Comparison of ENCODE assay signal across 35 cellular contexts in the genomic region with DNA sequence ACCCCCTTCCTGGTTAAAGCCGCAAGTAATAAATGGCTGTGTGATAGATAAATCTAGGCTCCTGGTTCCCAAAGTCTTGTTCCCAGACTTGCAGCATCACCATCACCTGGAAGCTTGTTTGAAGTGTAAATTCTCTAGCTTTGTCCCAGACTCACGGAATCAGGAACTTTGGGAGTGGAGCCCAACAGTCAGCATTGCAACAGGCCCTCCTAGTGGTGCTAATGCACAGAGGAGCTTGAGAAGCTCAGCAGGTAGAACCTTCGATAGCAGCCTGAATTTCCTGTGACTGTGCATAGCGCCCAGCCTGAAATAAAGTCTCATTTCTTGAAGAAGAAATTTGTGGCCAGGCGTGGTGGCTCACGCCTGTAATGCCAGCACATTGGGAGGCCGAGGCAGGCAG. TPM values are rescaled to one million over a fixed set of nuclear protein-coding genes. Genes with fewer than 3 reads are reported as not detected.
"Had no signal": no experiment of that assay in that cellular context is flagged by ENCODE, and none has a peak within 500 bp of the region (broad histone marks: within the 10 kb centered on the region; RNA-seq: fewer than 3 reads in every experiment).

No MANE protein-coding gene starts in this region.

- H3K36me3 ChIP-seq: ascending aorta, brain microvascular endothelial cell, heart left ventricle, pancreas, prostate gland, sigmoid colon, stomach, thyroid gland, upper lobe of left lung, vagina had no signal

- H3K27ac ChIP-seq: ascending aorta, brain microvascular endothelial cell, coronary artery, dorsolateral prefrontal cortex, heart left ventricle, pancreas, prostate gland, sigmoid colon, stomach, thyroid gland, upper lobe of left lung, vagina, VCaP had no signal

- H3K4me3 Mint-ChIP-seq: activated CD4-positive, alpha-beta memory T cell treated with anti-CD3 and anti-CD28 coated beads, Interleukin-2, amount 10 ng/mL, durations not matched to agents 7 days and 5 days; activated CD4-positive, alpha-beta T cell treated with anti-CD3 and anti-CD28 coated beads, Interleukin-2, amount 10 ng/mL, durations not matched to agents 7 days and 5 days; activated naive CD4-positive, alpha-beta T cell treated with anti-CD3 and anti-CD28 coated beads, Interleukin-2, amount 10 ng/mL, durations not matched to agents 7 days and 5 days; activated naive CD8-positive, alpha-beta T cell treated with anti-CD3 and anti-CD28 coated beads, Interleukin-2, amount 10 ng/mL, durations not matched to agents 7 days and 5 days; activated T-cell treated with anti-CD3 and anti-CD28 coated beads, Interleukin-2, amount 50 U/mL, for 24 hours; mesothelial cell of epicardium; naive B cell; nephron progenitor cell; stimulated activated effector memory CD8-positive, alpha-beta T cell treated with anti-CD3 and anti-CD28 coated beads, Interleukin-12 subunit alpha, Interleukin-12 subunit beta, amount 100 ng/mL, for 72 hours; T-helper 1 cell treated with Interleukin-12 subunit alpha and Interleukin-12 subunit beta and Interleukin-4 antibody, amounts not matched to agents 30 μg/mL and 1 μg/mL, for 36 hours had no signal

- DNase-seq: activated CD4-positive, alpha-beta memory T cell treated with anti-CD3 and anti-CD28 coated beads, Interleukin-2, amount 10 ng/mL, durations not matched to agents 7 days and 5 days; activated CD4-positive, alpha-beta T cell treated with anti-CD3 and anti-CD28 coated beads, Interleukin-2, amount 10 ng/mL, durations not matched to agents 7 days and 5 days; activated CD4-positive, CD25-positive, alpha-beta regulatory T cell treated with anti-CD3 and anti-CD28 coated beads, Interleukin-2, amount 50 U/mL, for 72 hours; activated CD8-positive, alpha-beta memory T cell treated with anti-CD3 and anti-CD28 coated beads, Interleukin-2, amount 50 U/mL, for 48 hours; activated gamma-delta T cell; activated naive CD4-positive, alpha-beta T cell treated with anti-CD3 and anti-CD28 coated beads, Interleukin-2, amount 10 ng/mL, durations not matched to agents 7 days and 5 days; activated naive CD8-positive, alpha-beta T cell treated with anti-CD3 and anti-CD28 coated beads, Interleukin-2, amount 10 ng/mL, durations not matched to agents 7 days and 5 days; activated T-cell treated with anti-CD3 and anti-CD28 coated beads, Interleukin-2, amount 50 U/mL, for 24 hours; brain microvascular endothelial cell; dorsolateral prefrontal cortex; effector memory CD4-positive, alpha-beta T cell; erythroblast; heart left ventricle; hypothalamus; left cardiac atrium; mammary epithelial cell; naive B cell; nephron progenitor cell; pancreas; retina; sigmoid colon; small intestine; stimulated activated CD4-positive, alpha-beta T cell treated with anti-CD3 and anti-CD28 coated beads, Interleukin-4, amount 100 ng/mL, for 24 hours; stomach; T-helper 9 cell; thyroid gland; upper lobe of left lung had no signal

- H3K4me3 ChIP-seq: ascending aorta, coronary artery, dorsolateral prefrontal cortex, heart left ventricle, pancreas, prostate gland, sigmoid colon, stomach, thyroid gland, upper lobe of left lung, vagina had no signal

- H3K9me3 Mint-ChIP-seq: activated CD4-positive, alpha-beta memory T cell treated with anti-CD3 and anti-CD28 coated beads, Interleukin-2, amount 10 ng/mL, durations not matched to agents 7 days and 5 days; activated CD4-positive, alpha-beta T cell treated with anti-CD3 and anti-CD28 coated beads, Interleukin-2, amount 10 ng/mL, durations not matched to agents 7 days and 5 days; activated naive CD4-positive, alpha-beta T cell treated with anti-CD3 and anti-CD28 coated beads, Interleukin-2, amount 10 ng/mL, durations not matched to agents 7 days and 5 days; activated naive CD8-positive, alpha-beta T cell treated with anti-CD3 and anti-CD28 coated beads, Interleukin-2, amount 10 ng/mL, durations not matched to agents 7 days and 5 days; activated T-cell treated with anti-CD3 and anti-CD28 coated beads, Interleukin-2, amount 50 U/mL, for 24 hours; mesothelial cell of epicardium; naive B cell; nephron progenitor cell; stimulated activated effector memory CD8-positive, alpha-beta T cell treated with anti-CD3 and anti-CD28 coated beads, Interleukin-12 subunit alpha, Interleukin-12 subunit beta, amount 100 ng/mL, for 72 hours; T-helper 1 cell treated with Interleukin-12 subunit alpha and Interleukin-12 subunit beta and Interleukin-4 antibody, amounts not matched to agents 30 μg/mL and 1 μg/mL, for 36 hours had no signal

- H3K36me3 Mint-ChIP-seq: activated naive CD4-positive, alpha-beta T cell treated with anti-CD3 and anti-CD28 coated beads, Interleukin-2, amount 10 ng/mL, durations not matched to agents 7 days and 5 days; activated naive CD8-positive, alpha-beta T cell treated with anti-CD3 and anti-CD28 coated beads, Interleukin-2, amount 10 ng/mL, durations not matched to agents 7 days and 5 days; mesothelial cell of epicardium; naive B cell; stimulated activated effector memory CD8-positive, alpha-beta T cell treated with anti-CD3 and anti-CD28 coated beads, Interleukin-12 subunit alpha, Interleukin-12 subunit beta, amount 100 ng/mL, for 72 hours had no signal

- H3K4me1 ChIP-seq: heart left ventricle, pancreas, prostate gland, sigmoid colon, stomach, thyroid gland, upper lobe of left lung had no signal

- H3K4me1 Mint-ChIP-seq: activated naive CD4-positive, alpha-beta T cell treated with anti-CD3 and anti-CD28 coated beads, Interleukin-2, amount 10 ng/mL, durations not matched to agents 7 days and 5 days; mesothelial cell of epicardium; naive B cell; nephron progenitor cell; stimulated activated effector memory CD8-positive, alpha-beta T cell treated with anti-CD3 and anti-CD28 coated beads, Interleukin-12 subunit alpha, Interleukin-12 subunit beta, amount 100 ng/mL, for 72 hours had no signal

- ATAC-seq: heart left ventricle; left cardiac atrium; pancreas; stimulated activated effector memory CD8-positive, alpha-beta T cell treated with anti-CD3 and anti-CD28 coated beads, Interleukin-12 subunit alpha, Interleukin-12 subunit beta, amount 100 ng/mL, for 72 hours had no signal

- H3K27me3 Mint-ChIP-seq: activated T-cell treated with anti-CD3 and anti-CD28 coated beads, Interleukin-2, amount 50 U/mL, for 24 hours had no signal

- H3K9me3 ChIP-seq: ascending aorta, heart left ventricle, pancreas, prostate gland, sigmoid colon, stomach, thyroid gland, upper lobe of left lung, vagina had no signal

- H3K27ac Mint-ChIP-seq: activated CD4-positive, alpha-beta memory T cell treated with anti-CD3 and anti-CD28 coated beads, Interleukin-2, amount 10 ng/mL, durations not matched to agents 7 days and 5 days; activated CD4-positive, alpha-beta T cell treated with anti-CD3 and anti-CD28 coated beads, Interleukin-2, amount 10 ng/mL, durations not matched to agents 7 days and 5 days; activated naive CD4-positive, alpha-beta T cell treated with anti-CD3 and anti-CD28 coated beads, Interleukin-2, amount 10 ng/mL, durations not matched to agents 7 days and 5 days; activated naive CD8-positive, alpha-beta T cell treated with anti-CD3 and anti-CD28 coated beads, Interleukin-2, amount 10 ng/mL, durations not matched to agents 7 days and 5 days; activated T-cell treated with anti-CD3 and anti-CD28 coated beads, Interleukin-2, amount 50 U/mL, for 24 hours; mesothelial cell of epicardium; naive B cell; nephron progenitor cell; stimulated activated effector memory CD8-positive, alpha-beta T cell treated with anti-CD3 and anti-CD28 coated beads, Interleukin-12 subunit alpha, Interleukin-12 subunit beta, amount 100 ng/mL, for 72 hours; T-helper 1 cell treated with Interleukin-12 subunit alpha and Interleukin-12 subunit beta and Interleukin-4 antibody, amounts not matched to agents 30 μg/mL and 1 μg/mL, for 36 hours had no signal

- H3K27me3 ChIP-seq: ascending aorta, brain microvascular endothelial cell, dorsolateral prefrontal cortex, pancreas, sigmoid colon, stomach, thyroid gland, upper lobe of left lung, vagina had no signal

RNA-seq across cellular contexts. Expression of gene MELK, which starts 30.3 kb away (rescaled TPM):
- total RNA-seq: ascending aorta had no signal
